Comparison of ENCODE assay signal across 12 cellular contexts in the genomic region with DNA sequence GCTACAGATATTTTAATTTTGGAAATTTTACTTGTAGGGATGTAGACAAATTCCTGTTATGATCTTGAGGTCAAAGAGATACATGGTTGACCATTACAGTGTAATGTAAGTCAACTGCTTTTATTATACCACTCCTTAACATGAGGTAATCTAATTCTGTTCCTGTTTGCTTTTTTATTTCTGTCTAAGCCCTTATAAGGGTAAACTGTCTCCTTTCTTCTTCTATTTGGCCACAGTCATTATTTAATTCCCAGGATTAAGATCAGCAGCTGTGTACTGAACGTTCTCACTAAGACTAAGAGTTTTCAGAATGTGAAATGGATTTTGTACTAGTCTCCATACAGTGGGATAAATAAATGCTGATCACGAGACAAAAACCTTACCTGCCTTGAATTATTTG. TPM values are rescaled to one million over a fixed set of nuclear protein-coding genes. Genes with fewer than 3 reads are reported as not detected.
DNase-seq lines count a peak whose midpoint lies in the region; ATAC-seq and TF ChIP-seq lines count a peak whose summit lies in the region.
"Had no signal": no experiment of that assay in that cellular context is flagged by ENCODE, and none has a peak within 500 bp of the region (broad histone marks: within the 10 kb centered on the region; RNA-seq: fewer than 3 reads in every experiment).

No MANE protein-coding gene starts in this region.

- H3K9me3 ChIP-seq in RWPE2 (ENCODE audit: severe bottlenecking): no peaks in the 10 kb centered on the region
- no peaks in the 10 kb centered on the region for H3K9me3 ChIP-seq in esophagus squamous epithelium
- no peaks in the 10 kb centered on the region for H3K9me3 ChIP-seq in prostate gland
- H3K9me3 ChIP-seq: ovary had no signal

- intact Hi-C loops in esophagus squamous epithelium (cut with DNase I) (no loop called here), prostate gland (cut with DNase I) (no loop called here)

- no peaks in the 10 kb centered on the region for H3K27me3 Mint-ChIP-seq in stimulated activated naive B cell treated with anti-CD40 and anti-IgM and Interleukin-4, amounts not matched to agents 10 μg/mL and 1 μg/mL and 100 μg/mL, for 72 hours
- H3K27me3 Mint-ChIP-seq: CD4-positive, alpha-beta memory T cell had no signal

- peak; percentile 73 for DNase-seq in DMS53 (lab: John Stamatoyannopoulos, UW)
- no peak for DNase-seq in RWPE2 (ENCODE audit: low spot score)
- no peak for DNase-seq in esophagus squamous epithelium (lab: John Stamatoyannopoulos, UW)
- DNase-seq in prostate gland (ENCODE audit: low spot score): no peak
- DNase-seq in activated naive CD4-positive, alpha-beta T cell treated with Interleukin-2 at 50 U/mL for 16 hours: no peak
- DNase-seq in activated CD4-positive, alpha-beta T cell treated with anti-CD3 and anti-CD28 coated beads, Interleukin-2, amount 50 U/mL, for 1 hour: no peak
- DNase-seq in stimulated activated naive B cell treated with anti-CD40 and anti-IgM and Interleukin-4, amounts not matched to agents 10 μg/mL and 1 μg/mL and 100 μg/mL, for 72 hours: no peak
- DNase-seq in NK-92 treated with Interleukin-12 subunit alpha and Interleukin-12 subunit beta, amount 100 ng/mL, for 24 hours (lab: John Stamatoyannopoulos, UW): no peak
- DNase-seq: activated gamma-delta T cell; CD4-positive, alpha-beta memory T cell; effector memory CD4-positive, alpha-beta T cell; ovary had no signal

- ATAC-seq in RWPE2 (ENCODE audit: low read depth): peak; percentile 6; the same call in 1 of the 3 replicates
- ATAC-seq in stimulated activated naive B cell treated with anti-CD40 and anti-IgM and Interleukin-4, amounts not matched to agents 10 μg/mL and 1 μg/mL and 100 μg/mL, for 72 hours (replicated peaks): no peak

- H3K9me3 Mint-ChIP-seq in stimulated activated naive B cell treated with anti-CD40 and anti-IgM and Interleukin-4, amounts not matched to agents 10 μg/mL and 1 μg/mL and 100 μg/mL, for 72 hours: no peaks in the 10 kb centered on the region
- H3K9me3 Mint-ChIP-seq: CD4-positive, alpha-beta memory T cell had no signal

- WGBS in esophagus squamous epithelium, 2 donors: 34 to 38% methylated on average over 2 of the region's 2 CpGs
- WGBS in prostate gland: 33% methylated on average over 2 of the region's 2 CpGs

- H3K4me3 Mint-ChIP-seq in stimulated activated naive B cell treated with anti-CD40 and anti-IgM and Interleukin-4, amounts not matched to agents 10 μg/mL and 1 μg/mL and 100 μg/mL, for 72 hours: no peak overlapping the region
- H3K4me3 Mint-ChIP-seq: CD4-positive, alpha-beta memory T cell had no signal

- H3K27me3 ChIP-seq in RWPE2 (ENCODE audit: insufficient read depth, poor library complexity, severe bottlenecking): no peaks in the 10 kb centered on the region
- H3K27me3 ChIP-seq in esophagus squamous epithelium: no peaks in the 10 kb centered on the region
- no peaks in the 10 kb centered on the region for H3K27me3 ChIP-seq in prostate gland (replicated peaks; ENCODE audit: insufficient read depth)
- H3K27me3 ChIP-seq: ovary had no signal

- H3K4me1 Mint-ChIP-seq in stimulated activated naive B cell treated with anti-CD40 and anti-IgM and Interleukin-4, amounts not matched to agents 10 μg/mL and 1 μg/mL and 100 μg/mL, for 72 hours: peaks cover 2 to 5% of the 10 kb centered on the region in 2 donors

- TF ChIP-seq CTCF in RWPE2 (IDR thresholded peaks at IDR 0.05; ENCODE audit: poor library complexity, severe bottlenecking) (no peak), esophagus squamous epithelium (IDR thresholded peaks at IDR 0.05) (no peak), prostate gland (IDR thresholded peaks at IDR 0.05) (no peak)

- peaks cover 22% of the 10 kb centered on the region for H3K36me3 ChIP-seq in RWPE2 (ENCODE audit: low read depth)
- H3K36me3 ChIP-seq in esophagus squamous epithelium: peaks cover 0 to 45% (median 0%) of the 10 kb centered on the region in 3 donors
- H3K36me3 ChIP-seq in prostate gland: no peaks in the 10 kb centered on the region
- H3K36me3 ChIP-seq: ovary had no signal

- H3K27ac Mint-ChIP-seq in stimulated activated naive B cell treated with anti-CD40 and anti-IgM and Interleukin-4, amounts not matched to agents 10 μg/mL and 1 μg/mL and 100 μg/mL, for 72 hours: no peak overlapping the region

- H3K4me3 ChIP-seq in RWPE2 (ENCODE audit: severe bottlenecking): no peak overlapping the region
- H3K4me3 ChIP-seq in esophagus squamous epithelium: no peak overlapping the region
- H3K4me3 ChIP-seq in prostate gland: no peak overlapping the region
- H3K4me3 ChIP-seq: ovary had no signal

- H3K27ac ChIP-seq in RWPE2 (ENCODE audit: poor library complexity, severe bottlenecking) (peak overlapping the region; percentile 96), esophagus squamous epithelium (peak overlapping the region; percentile 49 to 75 (median 59)), prostate gland (peak overlapping the region; percentile 66 to 80)
- H3K27ac ChIP-seq: ovary had no signal

- H3K4me1 ChIP-seq in RWPE2 (ENCODE audit: insufficient read depth, poor library complexity, severe bottlenecking) (peaks cover 65% of the 10 kb centered on the region), esophagus squamous epithelium (peaks cover 4 to 28% (median 13%) of the 10 kb centered on the region in 3 donors), prostate gland (replicated peaks) (peaks cover 18% of the 10 kb centered on the region)

- peaks cover 14 to 31% of the 10 kb centered on the region in 2 donors for H3K36me3 Mint-ChIP-seq in stimulated activated naive B cell treated with anti-CD40 and anti-IgM and Interleukin-4, amounts not matched to agents 10 μg/mL and 1 μg/mL and 100 μg/mL, for 72 hours

- no peak for TF ChIP-seq POLR2A in esophagus squamous epithelium (IDR thresholded peaks at IDR 0.05)
- no peak for TF ChIP-seq POLR2A in prostate gland (IDR thresholded peaks at IDR 0.05)

RNA-seq across cellular contexts. Expression of a gene that starts 32.8 kb away (rescaled TPM):
- total RNA-seq in esophagus squamous epithelium: 10 to 100 TPM in 3 of 4 donors, 1 to 10 TPM in 1; 5.9 to 19.1 (median 14.2) TPM
- total RNA-seq in prostate gland: 10 to 100 TPM; 38.7 to 49.6 TPM

RNA-seq across cellular contexts. Expression of a gene that starts 33.1 kb away (rescaled TPM):
- total RNA-seq in esophagus squamous epithelium (10 to 100 TPM; 20.6 to 29.3 (median 28.1) TPM), prostate gland (10 to 100 TPM; 41.1 to 45.7 TPM)
